8 cellular contexts compared by ENCODE assay signal in the genomic region with DNA sequence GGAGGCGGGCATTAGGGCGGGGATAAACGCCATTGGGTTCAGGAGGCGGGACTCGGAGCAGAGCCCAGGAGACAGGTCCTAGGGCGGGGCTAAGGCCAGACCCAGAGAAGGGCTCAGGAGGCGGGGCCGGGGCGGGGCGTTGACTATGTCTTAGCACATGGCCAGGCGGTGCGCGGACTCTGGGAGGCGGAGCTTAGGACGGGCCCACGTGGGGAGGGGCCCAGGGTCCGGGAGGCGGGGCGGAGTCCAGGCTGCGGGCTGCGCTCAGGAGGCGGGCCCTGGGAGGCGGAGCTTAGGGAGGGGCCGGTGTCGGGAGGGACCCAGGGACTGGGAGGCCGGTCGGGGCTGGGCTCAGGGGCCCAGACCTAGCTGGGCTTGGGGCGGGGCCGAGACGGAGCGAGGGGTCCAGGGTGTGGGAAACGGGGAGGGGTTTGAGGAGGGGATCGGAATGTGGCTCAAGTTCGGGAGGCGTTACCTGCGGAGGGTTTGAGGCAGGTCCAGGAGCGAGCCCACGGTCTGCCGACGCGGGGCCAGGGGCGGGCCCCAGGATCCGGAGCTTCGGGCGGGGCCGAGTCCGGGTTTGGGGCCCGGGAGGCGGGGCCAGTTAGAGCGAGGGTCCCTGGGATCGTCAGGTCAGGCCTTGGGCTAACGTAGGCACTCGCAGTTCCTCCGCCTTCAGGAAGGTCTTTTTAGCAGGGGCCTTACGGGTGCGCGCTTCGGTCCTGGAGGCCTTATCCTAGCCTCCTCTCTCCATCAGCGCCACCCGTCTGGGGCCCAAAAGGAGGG. TPM values are rescaled to one million over a fixed set of nuclear protein-coding genes. Genes with fewer than 3 reads are reported as not detected.
DNase-seq lines count a peak whose midpoint lies in the region; ATAC-seq and TF ChIP-seq lines count a peak whose summit lies in the region.
"Not testable (repeated sequence)": the region's sequence is repeated elsewhere in the genome, so short reads cannot be mapped to it uniquely, and the experiment has no call there.

No MANE protein-coding gene starts in this region.

- H3K27ac Mint-ChIP-seq in HFFc6 (peak overlapping the region; percentile 98), nephron progenitor cell (peak overlapping the region; percentile 98)
- H3K27ac Mint-ChIP-seq in stimulated activated memory B cell treated with anti-CD40 and anti-IgM and Interleukin-4, amounts not matched to agents 10 μg/mL and 1 μg/mL and 100 μg/mL, for 72 hours: peak overlapping the region; percentile 94

- H3K9me3 ChIP-seq in DOHH2 (ENCODE audit: control insufficient read depth, insufficient read depth, low read length): not testable (repeated sequence)

- TF ChIP-seq CTCF in DOHH2 (IDR thresholded peaks at IDR 0.05; ENCODE audit: low read depth, low read length, poor library complexity, severe bottlenecking); HFFc6 (IDR thresholded peaks at IDR 0.05); nephron progenitor cell (IDR thresholded peaks at IDR 0.05): not testable (repeated sequence)

- peak overlapping the region; percentile 63 for H3K27ac ChIP-seq in DOHH2 (ENCODE audit: low read depth, low read length)

- H4K20me1 ChIP-seq in DOHH2 (ENCODE audit: control insufficient read depth, insufficient read depth, low read depth, low read length): not testable (repeated sequence)

- H3K36me3 ChIP-seq in DOHH2 (ENCODE audit: control insufficient read depth, low read length): not testable (repeated sequence)

- H3K4me1 Mint-ChIP-seq in HFFc6 (ENCODE audit: low read depth) (peaks cover 35% of the 10 kb centered on the region), nephron progenitor cell (peaks cover 33% of the 10 kb centered on the region)
- H3K4me1 Mint-ChIP-seq in stimulated activated memory B cell treated with anti-CD40 and anti-IgM and Interleukin-4, amounts not matched to agents 10 μg/mL and 1 μg/mL and 100 μg/mL, for 72 hours: peaks cover 32% of the 10 kb centered on the region

- not testable (repeated sequence) for H3K9me3 Mint-ChIP-seq in HFFc6; nephron progenitor cell; stimulated activated memory B cell treated with anti-CD40 and anti-IgM and Interleukin-4, amounts not matched to agents 10 μg/mL and 1 μg/mL and 100 μg/mL, for 72 hours

- H3K4me3 Mint-ChIP-seq in HFFc6 (peak overlapping the region; percentile 95), nephron progenitor cell (peak overlapping the region; percentile 94)
- H3K4me3 Mint-ChIP-seq in stimulated activated memory B cell treated with anti-CD40 and anti-IgM and Interleukin-4, amounts not matched to agents 10 μg/mL and 1 μg/mL and 100 μg/mL, for 72 hours: peak overlapping the region; percentile 97

- not testable (repeated sequence) for H3K27me3 Mint-ChIP-seq in HFFc6 (ENCODE audit: insufficient read depth); nephron progenitor cell (ENCODE audit: low read depth, poor library complexity); stimulated activated memory B cell treated with anti-CD40 and anti-IgM and Interleukin-4, amounts not matched to agents 10 μg/mL and 1 μg/mL and 100 μg/mL, for 72 hours

- H3F3A ChIP-seq in DOHH2 (ENCODE audit: control insufficient read depth, insufficient read depth): not testable (repeated sequence)

- peak overlapping the region; percentile 86 for H3K4me2 ChIP-seq in DOHH2 (ENCODE audit: low read length)

- H3K4me1 ChIP-seq in DOHH2 (ENCODE audit: control insufficient read depth, low read length): not testable (repeated sequence)

- in situ Hi-C loops in SK-MEL-5 (cut with HindIII; ENCODE audit: low pct_unique_long_range_greater_than_20kb, low sequenced_read_pairs): not testable (repeated sequence)

- not testable (repeated sequence) for H3K27me3 ChIP-seq in DOHH2 (ENCODE audit: control insufficient read depth, low read length)

- peaks cover 17% of the 10 kb centered on the region for H3K79me2 ChIP-seq in DOHH2 (ENCODE audit: control insufficient read depth, low read length)

- ATAC-seq in stimulated activated memory B cell treated with anti-CD40 and anti-IgM and Interleukin-4, amounts not matched to agents 10 μg/mL and 1 μg/mL and 100 μg/mL, for 72 hours: peak; percentile 68

- not testable (repeated sequence) for H3K9me2 ChIP-seq in DOHH2 (replicated peaks; ENCODE audit: control insufficient read depth, low read length)

- H3K36me3 Mint-ChIP-seq in HFFc6 (ENCODE audit: low read depth) (peaks cover 16% of the 10 kb centered on the region), nephron progenitor cell (ENCODE audit: low read depth) (peaks cover 10% of the 10 kb centered on the region)
- H3K36me3 Mint-ChIP-seq in stimulated activated memory B cell treated with anti-CD40 and anti-IgM and Interleukin-4, amounts not matched to agents 10 μg/mL and 1 μg/mL and 100 μg/mL, for 72 hours: not testable (repeated sequence)

- DNase-seq in HFFc6 (peak; percentile 17), NCI-H1048 (lab: John Stamatoyannopoulos, UW) (peak; percentile 81), SK-MEL-5 (ENCODE audit: low read depth, low spot score) (peak; percentile 93), activated gamma-delta T cell treated with Interleukin-2 at 50 U/mL for 16 hours (peak; percentile 99), fibroblast of the conjunctiva (ENCODE audit: low read depth) (peak; percentile 94), nephron progenitor cell (peak; percentile 99)

- peak overlapping the region; percentile 92 for H3K4me3 ChIP-seq in DOHH2 (ENCODE audit: low read length)

RNA-seq across cellular contexts. Expression of gene ALG1L2, which starts 30.4 kb away (rescaled TPM):
- under 1 TPM in 4 of 6 experiments, not detected in 2; 0.32 to 0.85 (median 0.46) TPM for total RNA-seq in HFFc6 (2021; fragmentation: NEBNext Ultra II Directional; extraction: Animal tissue kit (Norgen Biotek cat#: 25700))
- total RNA-seq in SK-MEL-5 (2014; rRNA removed; shearing (Covaris generic)): not detected in 2 replicates
- not detected in 2 replicates for polyA plus RNA-seq in SK-MEL-5 (2015; cell fraction: cytosol; rRNA removed)
- 2.8 TPM in 1 of 2 replicates, not detected in the other for polyA plus RNA-seq in SK-MEL-5 (2015; cell fraction: nucleus; rRNA removed)

Comparison
In these comparisons a context has a peak if more than half of its experiments do, and no peak if none do; other contexts are left out.
1. Peak in every context shown above with its lines: DNase-seq, ATAC-seq, H3K4me3 ChIP-seq and H3K27ac ChIP-seq.
2. DNase-seq: peak in every context shown above with its lines; median percentile 99 in activated gamma-delta T cell treated with Interleukin-2 at 50 U/mL for 16 hours; 99 in nephron progenitor cell; 94 in fibroblast of the conjunctiva; 93 in SK-MEL-5; 81 in NCI-H1048; 17 in HFFc6.